Comparison of ENCODE assay signal across 30 cellular contexts in genomic region chr1:14842361-14842760, GRCh38.
A peak's percentile ranks its signal among the peaks of the same experiment; 100 is the strongest.
DNase-seq lines count a peak whose midpoint lies in the region; ATAC-seq, FAIRE-seq and TF ChIP-seq lines count a peak whose summit lies in the region.
"Had no signal": no experiment of that assay in that cellular context is flagged by ENCODE, and none has a peak within 500 bp of the region (broad histone marks: within the 10 kb centered on the region; RNA-seq: fewer than 3 reads in every experiment).

No MANE protein-coding gene starts in this region.

- BruUV-seq in HepG2 (replicated peaks; lab: Mats Ljungman, UMichigan) = no TSS peak

- no peak for TF ChIP-seq CTCF in liver (IDR thresholded peaks at IDR 0.05; ENCODE audit: low read depth, low read length, missing input control)
- no peak for TF ChIP-seq CTCF in HepG2 (CRISPR knock-in tag; IDR thresholded peaks at IDR 0.05)
- TF ChIP-seq CTCF in bronchial epithelial cell (IDR thresholded peaks at IDR 0.05; ENCODE audit: insufficient read depth, low read length, severe bottlenecking) = no peak
- TF ChIP-seq CTCF in foreskin fibroblast (IDR thresholded peaks at IDR 0.05; ENCODE audit: low read depth, low read length) = no peak
- TF ChIP-seq CTCF in gastroesophageal sphincter (IDR thresholded peaks at IDR 0.05) = no peak

- H3K27ac Mint-ChIP-seq in immature natural killer cell = no peak overlapping the region
- H3K27ac Mint-ChIP-seq: activated CD4-positive, alpha-beta memory T cell treated with anti-CD3 and anti-CD28 coated beads for 36 hours; activated naive CD4-positive, alpha-beta T cell treated with anti-CD3 and anti-CD28 coated beads, Interleukin-2, amount 50 U/mL, for 72 hours; activated T-helper 17 cell treated with anti-CD3 and anti-CD28 coated beads, Interleukin-2, amount 50 U/mL, for 72 hours; CD4-positive, alpha-beta T cell; IgD-negative memory B cell; memory B cell had no signal

- 76% methylated on average over 4 of the region's 4 CpGs for WGBS in liver
- WGBS in HepG2 (ENCODE audit: low lambda C conversion rate) = 3% methylated on average over 4 of the region's 4 CpGs
- 28 to 39% methylated on average over 4 of the region's 4 CpGs for WGBS in gastroesophageal sphincter (ENCODE audit: low coverage in 1 of 2), 2 donors

- H3K36me3 Mint-ChIP-seq in immature natural killer cell = peaks cover 0 to 9% (median 7%) of the 10 kb centered on the region in 3 donors

- no peak for TF ChIP-seq RAD21 in liver (IDR thresholded peaks at IDR 0.05)
- TF ChIP-seq RAD21 in HepG2 (CRISPR knock-in tag; IDR thresholded peaks at IDR 0.05) = no peak

- H3K36me3 ChIP-seq in liver (ENCODE audit: control insufficient read depth in 4 of 4, insufficient read depth in 3 of 4, low read depth in 1 of 4, low read length in 3 of 4) (no peaks in the 10 kb centered on the region), HepG2 (replicated peaks in 1 of 2; ENCODE audit: control insufficient read depth in 1 of 2, insufficient read depth in 2 of 2, low read length in 2 of 2) (no peaks in the 10 kb centered on the region), bronchial epithelial cell (ENCODE audit: control insufficient read depth, insufficient read depth, low read length) (no peaks in the 10 kb centered on the region), gastroesophageal sphincter (no peaks in the 10 kb centered on the region)
- H3K36me3 ChIP-seq: prostate gland, suprapubic skin had no signal

- H3K9me3 ChIP-seq in liver (ENCODE audit: control insufficient read depth in 4 of 4, low read length in 3 of 4) (peaks cover 7 to 15% (median 11%) of the 10 kb centered on the region in 4 donors), HepG2 (ENCODE audit: low read length) (peaks cover 22% of the 10 kb centered on the region), gastroesophageal sphincter (peaks cover 0 to 38% (median 0%) of the 10 kb centered on the region in 3 donors)
- H3K9me3 ChIP-seq: prostate gland, suprapubic skin had no signal

- CTCF ChIA-PET in HepG2 (lab: Yijun Ruan, JAX; ENCODE audit: low intra/inter-chr PET ratio, low total read pairs) = no interaction called here

- H3K4me1 ChIP-seq in liver (ENCODE audit: control insufficient read depth in 4 of 4, insufficient read depth in 4 of 4, low read length in 3 of 4) (no peaks in the 10 kb centered on the region), HepG2 (ENCODE audit: insufficient read depth, low read length) (no peaks in the 10 kb centered on the region), gastroesophageal sphincter (no peaks in the 10 kb centered on the region)
- H3K4me1 ChIP-seq: prostate gland, suprapubic skin had no signal

- no peaks in the 10 kb centered on the region for H3K4me1 Mint-ChIP-seq in immature natural killer cell
- H3K4me1 Mint-ChIP-seq: activated T-helper 17 cell treated with anti-CD3 and anti-CD28 coated beads, Interleukin-2, amount 50 U/mL, for 72 hours; IgD-negative memory B cell had no signal

- ATAC-seq in HepG2 (no peak), gastroesophageal sphincter (no peak)
- ATAC-seq: activated naive CD4-positive, alpha-beta T cell treated with anti-CD3 and anti-CD28 coated beads, Interleukin-2, amount 50 U/mL, for 72 hours; activated T-helper 17 cell treated with anti-CD3 and anti-CD28 coated beads, Interleukin-2, amount 50 U/mL, for 72 hours; left colon had no signal

- in situ Hi-C loops in HepG2 (cut with HindIII; ENCODE audit: extremely low pct_ligation_motif_present, low pct_unique_long_range_greater_than_20kb) = no loop called here

- intact Hi-C loops in HepG2 (cut with micrococcal nuclease; ENCODE audit: unreplicated experiment) (no loop called here), cardiac septum (cut with DNase I) (no loop called here)

- H3K27ac ChIP-seq in liver (ENCODE audit: low read depth in 1 of 2, low read length in 2 of 2) (peak overlapping the region; percentile 4 to 46), HepG2 (ENCODE audit: extremely low read length, insufficient read depth, low read length) (no peak overlapping the region), gastroesophageal sphincter (no peak overlapping the region)
- H3K27ac ChIP-seq: 22Rv1, prostate gland, suprapubic skin had no signal

- FAIRE-seq in HepG2 (lab: Jason Lieb, UNC) = no peak
- no peak for FAIRE-seq in bronchial epithelial cell (lab: Jason Lieb, UNC)
- FAIRE-seq: endothelial cell of umbilical vein, frontal cortex had no signal

- H3K9ac ChIP-seq in liver (ENCODE audit: low read depth in 1 of 2, low read length in 2 of 2) = no peak overlapping the region
- no peak overlapping the region for H3K9ac ChIP-seq in HepG2 (ENCODE audit: insufficient read depth, low read depth, low read length)

- H4K20me1 ChIP-seq in HepG2 (ENCODE audit: insufficient read depth, low read length) = no peaks in the 10 kb centered on the region

- H3K79me2 ChIP-seq in HepG2 (ENCODE audit: insufficient read depth, low read length) = no peaks in the 10 kb centered on the region
- H3K79me2 ChIP-seq: hepatocyte had no signal

- H3K27me3 ChIP-seq in liver (ENCODE audit: control insufficient read depth in 4 of 4, insufficient read depth in 4 of 4, low read length in 3 of 4) = no peaks in the 10 kb centered on the region
- peaks cover 0 to 4% of the 10 kb centered on the region in 2 experiments; a peak in 2 of 5 replicates for H3K27me3 ChIP-seq in HepG2 (ENCODE audit: control insufficient read depth in 1 of 2, insufficient read depth in 2 of 2, low read length in 2 of 2)
- H3K27me3 ChIP-seq in bronchial epithelial cell (ENCODE audit: control insufficient read depth, insufficient read depth, low read length) = no peaks in the 10 kb centered on the region
- peaks cover 18% of the 10 kb centered on the region for H3K27me3 ChIP-seq in gastroesophageal sphincter
- H3K27me3 ChIP-seq: hepatocyte, suprapubic skin had no signal

- TF ChIP-seq EP300 in HepG2 (IDR thresholded peaks at IDR 0.05; ENCODE audit: low read depth in 2 of 2, low read length in 2 of 2) = no peak
- no peak for TF ChIP-seq EP300 in HepG2 (CRISPR knock-in tag; IDR thresholded peaks at IDR 0.05; ENCODE audit: borderline replicate concordance)
- no peak for TF ChIP-seq EP300 in gastroesophageal sphincter (IDR thresholded peaks at IDR 0.05)

- TF ChIP-seq POLR2A in HepG2 (IDR thresholded peaks at IDR 0.05; ENCODE audit: insufficient read depth in 1 of 2, low read depth in 2 of 2, low read length in 2 of 2) (no peak), gastroesophageal sphincter (IDR thresholded peaks at IDR 0.05) (no peak)

- no peak overlapping the region for H3K4me3 Mint-ChIP-seq in immature natural killer cell
- H3K4me3 Mint-ChIP-seq: activated CD4-positive, alpha-beta memory T cell treated with anti-CD3 and anti-CD28 coated beads for 36 hours; activated T-helper 17 cell treated with anti-CD3 and anti-CD28 coated beads, Interleukin-2, amount 50 U/mL, for 72 hours; CD4-positive, alpha-beta T cell; memory B cell had no signal

- H3K27me3 Mint-ChIP-seq in immature natural killer cell (ENCODE audit: low read depth in 3 of 3) = peaks cover 3 to 9% (median 7%) of the 10 kb centered on the region in 3 donors

- POLR2A ChIA-PET in HepG2 (lab: Yijun Ruan, JAX) = no interaction called here

- no peak overlapping the region for H3K4me3 ChIP-seq in liver (ENCODE audit: low read depth in 1 of 3, low read length in 3 of 3)
- no peak overlapping the region for H3K4me3 ChIP-seq in HepG2 (replicated peaks in 1 of 3; ENCODE audit: insufficient read depth in 1 of 3, low read depth in 2 of 3, low read length in 3 of 3)
- H3K4me3 ChIP-seq in bronchial epithelial cell (ENCODE audit: low read depth, low read length) = no peak overlapping the region
- no peak overlapping the region for H3K4me3 ChIP-seq in foreskin fibroblast (ENCODE audit: low read depth in 1 of 2, low read length in 2 of 2)
- no peak overlapping the region for H3K4me3 ChIP-seq in gastroesophageal sphincter
- H3K4me3 ChIP-seq: hepatocyte, prostate gland, suprapubic skin had no signal

- peaks cover 4 to 31% (median 19%) of the 10 kb centered on the region in 6 donors for H3K9me3 Mint-ChIP-seq in immature natural killer cell

- H3K4me2 ChIP-seq in HepG2 (ENCODE audit: low read depth, low read length) = no peak overlapping the region
- H3K4me2 ChIP-seq: hepatocyte had no signal

- DNase-seq in HepG2 (ENCODE audit: low spot score) (no peak), bronchial epithelial cell (ENCODE audit: low read depth) (peak; percentile 4), foreskin fibroblast (peak; percentile 9 to 51), NCI-H1436 (lab: John Stamatoyannopoulos, UW) (no peak), cardiac septum (ENCODE audit: low spot score) (no peak), immature natural killer cell (no peak)
- DNase-seq: activated CD4-positive, alpha-beta memory T cell treated with anti-CD3 and anti-CD28 coated beads for 36 hours; activated CD8-positive, alpha-beta memory T cell treated with anti-CD3 and anti-CD28 coated beads, Interleukin-2, amount 50 U/mL, for 48 hours; aorta; CD4-positive, alpha-beta T cell; central memory CD4-positive, alpha-beta T cell; GOT3; left colon; NCI-H2081 treated with DMSO at 0.1 percent for 48 hours; NCI-H774; RPMI8226; stimulated activated naive CD4-positive, alpha-beta T cell; T-helper 1 cell had no signal

- no peak overlapping the region for H2AFZ ChIP-seq in HepG2 (ENCODE audit: low read length)
- H2AFZ ChIP-seq: hepatocyte had no signal

TF ChIP-seq in liver, 16 proteins besides CTCF, POLR2A, EP300 and RAD21 (continues in another document):
- TF ChIP-seq RXRA (IDR thresholded peaks at IDR 0.05) = peak; percentile 46 to 55
- TF ChIP-seq SP1 (IDR thresholded peaks at IDR 0.05) = peak; percentile 13
- no peak for TF ChIP-seq TAF1 (conservative IDR thresholded peaks at IDR 0.05)
- peak; percentile 24 to 50 for TF ChIP-seq JUND (IDR thresholded peaks at IDR 0.05)

Comparison
In these comparisons a context has a peak if more than half of its experiments do, and no peak if none do; other contexts are left out.
1. H3K27ac ChIP-seq: peak in liver (2 of 2); none in HepG2 (single experiment) and gastroesophageal sphincter (0 of 4).
2. DNase-seq: peak in bronchial epithelial cell (single experiment) and foreskin fibroblast (2 of 2); none in HepG2 (single experiment), NCI-H1436 (single experiment), cardiac septum (single experiment) and immature natural killer cell (0 of 3).